In the genomic region with DNA sequence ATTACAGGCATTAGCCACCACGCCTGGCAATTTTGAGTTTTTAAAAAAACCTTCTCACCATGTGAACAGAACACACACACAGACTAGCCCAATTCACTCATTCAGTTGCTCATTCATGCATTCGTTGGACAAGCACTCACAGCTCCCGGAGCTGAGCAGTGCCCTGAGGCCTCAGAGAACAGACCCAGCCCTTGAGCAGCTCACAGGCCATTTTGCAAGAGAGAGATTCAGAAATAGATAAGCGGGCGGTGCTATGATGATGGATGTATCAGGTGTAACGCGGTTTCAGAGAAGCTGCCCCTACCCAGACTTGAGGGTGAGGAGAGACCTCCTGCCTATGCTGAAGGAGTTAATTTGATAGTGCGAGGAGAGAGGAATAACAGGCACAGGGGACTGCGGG, we compare ENCODE assay signal across 1 cellular context.
TF ChIP-seq lines count a peak whose summit lies in the region.

No MANE protein-coding gene starts in this region.

TF ChIP-seq in IMR-90, 13 proteins besides CTCF, POLR2A, EP300 and RAD21:
- no peak for TF ChIP-seq MXI1 (IDR thresholded peaks at IDR 0.05; ENCODE audit: borderline replicate concordance, low read depth, low read length)
- TF ChIP-seq CHD1 (IDR thresholded peaks at IDR 0.05; ENCODE audit: low read depth, low read length) = no peak
- no peak for TF ChIP-seq USF2 (IDR thresholded peaks at IDR 0.05; ENCODE audit: low read depth, low read length)
- no peak for TF ChIP-seq ELK1 (IDR thresholded peaks at IDR 0.05; ENCODE audit: borderline replicate concordance, low read depth, low read length)
- TF ChIP-seq RCOR1 (IDR thresholded peaks at IDR 0.05; ENCODE audit: insufficient replicate concordance, low read length) = no peak
- TF ChIP-seq MAFK (IDR thresholded peaks at IDR 0.05; ENCODE audit: low read depth, low read length) = no peak
- no peak for TF ChIP-seq BHLHE40 (IDR thresholded peaks at IDR 0.05; ENCODE audit: low read depth, low read length)
